In genomic region chr2:136527560-136527959, GRCh38 we compare ENCODE assay signal across 11 cellular contexts.
A peak's percentile ranks its signal among the peaks of the same experiment; 100 is the strongest.
DNase-seq lines count a peak whose midpoint lies in the region; ATAC-seq and TF ChIP-seq lines count a peak whose summit lies in the region.
"Had no signal": no experiment of that assay in that cellular context is flagged by ENCODE, and none has a peak within 500 bp of the region (broad histone marks: within the 10 kb centered on the region; RNA-seq: fewer than 3 reads in every experiment).

No MANE protein-coding gene starts in this region.

- in situ Hi-C loops in G401 (cut with HindIII; ENCODE audit: low sequenced_read_pairs): no loop called here

- TF ChIP-seq CTCF in omental fat pad (IDR thresholded peaks at IDR 0.05): no peak

- DNase-seq in ELF-1 (ENCODE audit: low read depth, low spot score) (peak; percentile 28), iPS-NIHi11 (ENCODE audit: low spot score) (peak; percentile 66), omental fat pad (ENCODE audit: low spot score) (no peak), NCI-H774 (lab: John Stamatoyannopoulos, UW) (no peak), G401 (ENCODE audit: low spot score) (no peak)
- DNase-seq in Jurkat, Clone E6-1 (ENCODE audit: low read depth, low spot score): peak; percentile 68
- DNase-seq in activated CD8-positive, alpha-beta T cell treated with anti-CD3 and anti-CD28 coated beads, Interleukin-2, amount 10 ng/mL, durations not matched to agents 7 days and 5 days: peak; percentile 41
- DNase-seq in stimulated activated naive CD4-positive, alpha-beta T cell treated with Interleukin-2 at 50 U/mL for 16 hours (lab: John Stamatoyannopoulos, UW): no peak
- DNase-seq: activated T-cell treated with anti-CD3 and anti-CD28 coated beads, Interleukin-2, amount 50 U/mL, for 1 hour; natural killer cell; stimulated activated CD4-positive, alpha-beta T cell treated with anti-CD3 and anti-CD28 coated beads, Interleukin-1b, Interleukin-23, amount 100 ng/mL, for 48 hours had no signal

- POLR2A ChIA-PET in activated CD8-positive, alpha-beta T cell treated with anti-CD3 and anti-CD28 coated beads, Interleukin-2, amount 10 ng/mL, durations not matched to agents 7 days and 5 days (lab: Charles Lee): no interaction called here

- no peaks in the 10 kb centered on the region for H3K4me1 Mint-ChIP-seq in activated CD8-positive, alpha-beta T cell treated with anti-CD3 and anti-CD28 coated beads, Interleukin-2, amount 10 ng/mL, durations not matched to agents 7 days and 5 days (ENCODE audit: low read depth)
- H3K4me1 Mint-ChIP-seq: natural killer cell had no signal

- H3K27me3 Mint-ChIP-seq in activated CD8-positive, alpha-beta T cell treated with anti-CD3 and anti-CD28 coated beads, Interleukin-2, amount 10 ng/mL, durations not matched to agents 7 days and 5 days (ENCODE audit: low read depth): no peaks in the 10 kb centered on the region

- no peak overlapping the region for H3K4me3 Mint-ChIP-seq in activated CD8-positive, alpha-beta T cell treated with anti-CD3 and anti-CD28 coated beads, Interleukin-2, amount 10 ng/mL, durations not matched to agents 7 days and 5 days
- H3K4me3 Mint-ChIP-seq: natural killer cell had no signal

- CTCF ChIA-PET in activated CD8-positive, alpha-beta T cell treated with anti-CD3 and anti-CD28 coated beads, Interleukin-2, amount 10 ng/mL, durations not matched to agents 7 days and 5 days (lab: Charles Lee): no interaction called here

- no peak overlapping the region for H3K27ac Mint-ChIP-seq in activated CD8-positive, alpha-beta T cell treated with anti-CD3 and anti-CD28 coated beads, Interleukin-2, amount 10 ng/mL, durations not matched to agents 7 days and 5 days
- H3K27ac Mint-ChIP-seq: natural killer cell had no signal

- no peak overlapping the region for H3K4me3 ChIP-seq in Jurkat, Clone E6-1 (ENCODE audit: low read length)

- no peak for ATAC-seq in activated CD8-positive, alpha-beta T cell treated with anti-CD3 and anti-CD28 coated beads, Interleukin-2, amount 10 ng/mL, durations not matched to agents 7 days and 5 days
- ATAC-seq in omental fat pad (ENCODE audit: low FRiP score): no peak
- ATAC-seq: natural killer cell had no signal

- no peaks in the 10 kb centered on the region for H3K36me3 Mint-ChIP-seq in activated CD8-positive, alpha-beta T cell treated with anti-CD3 and anti-CD28 coated beads, Interleukin-2, amount 10 ng/mL, durations not matched to agents 7 days and 5 days (ENCODE audit: low read depth)
- H3K36me3 Mint-ChIP-seq: natural killer cell had no signal

- H3K9me3 Mint-ChIP-seq in activated CD8-positive, alpha-beta T cell treated with anti-CD3 and anti-CD28 coated beads, Interleukin-2, amount 10 ng/mL, durations not matched to agents 7 days and 5 days (ENCODE audit: insufficient read depth): no peaks in the 10 kb centered on the region

Comparison
In these comparisons a context has a peak if more than half of its experiments do, and no peak if none do; other contexts are left out.
1. DNase-seq: peak in ELF-1 (single experiment), Jurkat, Clone E6-1 (single experiment), activated CD8-positive, alpha-beta T cell treated with anti-CD3 and anti-CD28 coated beads, Interleukin-2, amount 10 ng/mL, durations not matched to agents 7 days and 5 days (single experiment) and iPS-NIHi11 (single experiment); none in omental fat pad (single experiment), stimulated activated naive CD4-positive, alpha-beta T cell treated with Interleukin-2 at 50 U/mL for 16 hours (single experiment), NCI-H774 (single experiment) and G401 (single experiment).